ENCODE assay signal across 10 cellular contexts in genomic region chr1:167492509-167492910, GRCh38. TPM values are rescaled to one million over a fixed set of nuclear protein-coding genes. Genes with fewer than 3 reads are reported as not detected.
DNase-seq lines count a peak whose midpoint lies in the region; ATAC-seq lines count a peak whose summit lies in the region.
"Had no signal": no experiment of that assay in that cellular context is flagged by ENCODE, and none has a peak within 500 bp of the region (broad histone marks: within the 10 kb centered on the region; RNA-seq: fewer than 3 reads in every experiment).

No MANE protein-coding gene starts in this region.

- peaks cover 79% of the 10 kb centered on the region for H3K36me3 Mint-ChIP-seq in activated CD8-positive, alpha-beta T cell treated with anti-CD3 and anti-CD28 coated beads, Interleukin-2, amount 10 ng/mL, durations not matched to agents 7 days and 5 days (ENCODE audit: low read depth)
- peaks cover 100% of the 10 kb centered on the region for H3K36me3 Mint-ChIP-seq in stimulated activated effector memory CD8-positive, alpha-beta T cell treated with anti-CD3 and anti-CD28 coated beads, Interleukin-12 subunit alpha, Interleukin-12 subunit beta, amount 100 ng/mL, for 72 hours

- DNase-seq in NK-92 treated with Interleukin-12 subunit alpha and Interleukin-12 subunit beta, amount 100 ng/mL, for 24 hours (lab: John Stamatoyannopoulos, UW): peak; percentile 42
- DNase-seq in NK-92 (lab: John Stamatoyannopoulos, UW; ENCODE audit: unreplicated experiment) (no peak), cortex of kidney (lab: John Stamatoyannopoulos, UW) (no peak), AG08396 (ENCODE audit: low spot score) (no peak)
- DNase-seq in activated CD8-positive, alpha-beta T cell treated with anti-CD3 and anti-CD28 coated beads, Interleukin-2, amount 10 ng/mL, durations not matched to agents 7 days and 5 days: peak; percentile 64
- peak; percentile 51 for DNase-seq in effector CD4-positive, alpha-beta T cell
- peak in 1 of 2 donors; percentile 81 for DNase-seq in stimulated activated effector memory CD8-positive, alpha-beta T cell treated with anti-CD3 and anti-CD28 coated beads, Interleukin-12 subunit alpha, Interleukin-12 subunit beta, amount 100 ng/mL, for 72 hours (ENCODE audit: low spot score in 2 of 2)
- DNase-seq: activated gamma-delta T cell treated with Interleukin-2 at 50 U/mL for 16 hours, tibial artery had no signal

- CTCF ChIA-PET in activated CD8-positive, alpha-beta T cell treated with anti-CD3 and anti-CD28 coated beads, Interleukin-2, amount 10 ng/mL, durations not matched to agents 7 days and 5 days (lab: Charles Lee): interaction anchor here (0.7 to 3.3 kb wide), 9 partner anchors 10 to 63 kb away, joined by 3 to 12 read pairs (median 7); partner anchors contain the start of gene CD247

- no peaks in the 10 kb centered on the region for H3K9me3 Mint-ChIP-seq in activated CD8-positive, alpha-beta T cell treated with anti-CD3 and anti-CD28 coated beads, Interleukin-2, amount 10 ng/mL, durations not matched to agents 7 days and 5 days (ENCODE audit: insufficient read depth)
- H3K9me3 Mint-ChIP-seq in stimulated activated effector memory CD8-positive, alpha-beta T cell treated with anti-CD3 and anti-CD28 coated beads, Interleukin-12 subunit alpha, Interleukin-12 subunit beta, amount 100 ng/mL, for 72 hours: no peaks in the 10 kb centered on the region

- peaks cover 93% of the 10 kb centered on the region for H3K4me1 Mint-ChIP-seq in activated CD8-positive, alpha-beta T cell treated with anti-CD3 and anti-CD28 coated beads, Interleukin-2, amount 10 ng/mL, durations not matched to agents 7 days and 5 days (ENCODE audit: low read depth)
- peaks cover 97% of the 10 kb centered on the region for H3K4me1 Mint-ChIP-seq in stimulated activated effector memory CD8-positive, alpha-beta T cell treated with anti-CD3 and anti-CD28 coated beads, Interleukin-12 subunit alpha, Interleukin-12 subunit beta, amount 100 ng/mL, for 72 hours

- POLR2A ChIA-PET in activated CD8-positive, alpha-beta T cell treated with anti-CD3 and anti-CD28 coated beads, Interleukin-2, amount 10 ng/mL, durations not matched to agents 7 days and 5 days (lab: Charles Lee): interaction anchor here (1.4 to 4.3 kb wide), 3 partner anchors 10 to 38 kb away, joined by 4 to 18 read pairs (median 13); partner anchors contain the start of gene CD247

- peak; percentile 57 for ATAC-seq in activated CD8-positive, alpha-beta T cell treated with anti-CD3 and anti-CD28 coated beads, Interleukin-2, amount 10 ng/mL, durations not matched to agents 7 days and 5 days
- peak; percentile 78 for ATAC-seq in stimulated activated effector memory CD8-positive, alpha-beta T cell treated with anti-CD3 and anti-CD28 coated beads, Interleukin-12 subunit alpha, Interleukin-12 subunit beta, amount 100 ng/mL, for 72 hours
- ATAC-seq in GM19035 (IDR thresholded peaks at IDR 0.05; ENCODE audit: unreplicated experiment): no peak

- peak overlapping the region; percentile 94 for H3K27ac Mint-ChIP-seq in activated CD8-positive, alpha-beta T cell treated with anti-CD3 and anti-CD28 coated beads, Interleukin-2, amount 10 ng/mL, durations not matched to agents 7 days and 5 days
- H3K27ac Mint-ChIP-seq in stimulated activated effector memory CD8-positive, alpha-beta T cell treated with anti-CD3 and anti-CD28 coated beads, Interleukin-12 subunit alpha, Interleukin-12 subunit beta, amount 100 ng/mL, for 72 hours: peak overlapping the region; percentile 92

- H3K27me3 Mint-ChIP-seq in activated CD8-positive, alpha-beta T cell treated with anti-CD3 and anti-CD28 coated beads, Interleukin-2, amount 10 ng/mL, durations not matched to agents 7 days and 5 days (ENCODE audit: low read depth): no peaks in the 10 kb centered on the region

- H3K4me3 Mint-ChIP-seq in activated CD8-positive, alpha-beta T cell treated with anti-CD3 and anti-CD28 coated beads, Interleukin-2, amount 10 ng/mL, durations not matched to agents 7 days and 5 days: peak overlapping the region; percentile 77
- peak overlapping the region; percentile 72 for H3K4me3 Mint-ChIP-seq in stimulated activated effector memory CD8-positive, alpha-beta T cell treated with anti-CD3 and anti-CD28 coated beads, Interleukin-12 subunit alpha, Interleukin-12 subunit beta, amount 100 ng/mL, for 72 hours

RNA-seq across cellular contexts. Expression of gene CD247, which starts 25.8 kb away (rescaled TPM):
- total RNA-seq in activated CD8-positive, alpha-beta T cell treated with anti-CD3 and anti-CD28 coated beads, Interleukin-2, amount 10 ng/mL, durations not matched to agents 7 days and 5 days: 100 to 1,000 TPM; 243 to 251 TPM

Comparison
In these comparisons a context has a peak if more than half of its experiments do, and no peak if none do; other contexts are left out.
1. DNase-seq: peak in NK-92 treated with Interleukin-12 subunit alpha and Interleukin-12 subunit beta, amount 100 ng/mL, for 24 hours (single experiment), activated CD8-positive, alpha-beta T cell treated with anti-CD3 and anti-CD28 coated beads, Interleukin-2, amount 10 ng/mL, durations not matched to agents 7 days and 5 days (single experiment) and effector CD4-positive, alpha-beta T cell (single experiment); none in NK-92 (single experiment), cortex of kidney (single experiment) and AG08396 (single experiment).